ENCODE assay signal across 17 cellular contexts in genomic region chr11:86990079-86990478, GRCh38. TPM values are rescaled to one million over a fixed set of nuclear protein-coding genes. Genes with fewer than 3 reads are reported as not detected.
DNase-seq lines count a peak whose midpoint lies in the region; ATAC-seq lines count a peak whose summit lies in the region.
"Had no signal": no experiment of that assay in that cellular context is flagged by ENCODE, and none has a peak within 500 bp of the region (broad histone marks: within the 10 kb centered on the region; RNA-seq: fewer than 3 reads in every experiment).

No MANE protein-coding gene starts in this region.

- no peak overlapping the region for H2AFZ ChIP-seq in GM23248

- intact Hi-C loops in left ventricle myocardium superior (cut with micrococcal nuclease): no loop called here

- 47 to 60% methylated on average over 1 of the region's 1 CpG for WGBS in GM23248 (ENCODE audit: low coverage in 1 of 2, low lambda C conversion rate in 2 of 2, missing lambda C conversion rate in 2 of 2), 2 experiments

- H3K36me3 ChIP-seq in GM23248 (ENCODE audit: low read depth) (no peaks in the 10 kb centered on the region), adipocyte (ENCODE audit: control insufficient read depth, insufficient read depth, low read length, severe bottlenecking) (no peaks in the 10 kb centered on the region)
- H3K36me3 ChIP-seq: BE2C, pancreas, Peyer's patch, uterus had no signal

- in situ Hi-C loops in GM23248 (cut with MboI): loop anchor here (10.0 kb wide), 1 partner anchor 295 kb away; no protein-coding TSS in a partner anchor

- no peak overlapping the region for H3K9ac ChIP-seq in GM23248
- H3K9ac ChIP-seq in adipocyte (ENCODE audit: low read length): peak overlapping the region; percentile 67

- H3K27me3 ChIP-seq in GM23248 (replicated peaks; ENCODE audit: insufficient read depth): no peaks in the 10 kb centered on the region
- H3K27me3 ChIP-seq in adipocyte (replicated peaks; ENCODE audit: control insufficient read depth, insufficient read depth, low read length): no peaks in the 10 kb centered on the region
- H3K27me3 ChIP-seq: pancreas, Peyer's patch, uterus had no signal

- no peak overlapping the region for H3K27ac ChIP-seq in GM23248
- H3K27ac ChIP-seq: pancreas, Peyer's patch, uterus had no signal

- peak; percentile 18 for DNase-seq in GM23248
- peak; percentile 23 for DNase-seq in adipocyte (ENCODE audit: low read depth)
- DNase-seq in left ventricle myocardium superior: no peak
- DNase-seq in superior temporal gyrus (ENCODE audit: extremely low spot score): peak; percentile 21
- no peak for DNase-seq in stimulated activated CD4-positive, alpha-beta T cell treated with anti-CD3 and anti-CD28 coated beads, Interleukin-15, amount 100 ng/mL, for 24 hours
- DNase-seq in activated CD8-positive, alpha-beta memory T cell treated with anti-CD3 and anti-CD28 coated beads, Interleukin-2, amount 50 U/mL, for 48 hours: no peak
- no peak for DNase-seq in GM19238 (ENCODE audit: insufficient read length, low spot score)
- DNase-seq: activated CD4-positive, alpha-beta T cell treated with anti-CD3 and anti-CD28 coated beads, Interleukin-2, amount 50 U/mL, for 1 hour; activated naive CD4-positive, alpha-beta T cell treated with anti-CD3 and anti-CD28 coated beads for 36 hours; BE2C; NCI-H1417 treated with DMSO at 0.1 percent for 48 hours; NCI-H82; pancreas; Peyer's patch; stimulated activated CD4-positive, alpha-beta T cell treated with anti-CD3 and anti-CD28 coated beads, Interleukin-4, amount 100 ng/mL, for 1 hour; uterus had no signal

- H3K79me2 ChIP-seq in GM23248 (ENCODE audit: insufficient read depth): no peaks in the 10 kb centered on the region

- no peak overlapping the region for H3K4me2 ChIP-seq in GM23248 (ENCODE audit: unreplicated experiment)

- peaks cover 15% of the 10 kb centered on the region for H3K4me1 ChIP-seq in GM23248 (ENCODE audit: insufficient read depth)
- H3K4me1 ChIP-seq in adipocyte (ENCODE audit: control insufficient read depth, insufficient read depth, low read length): peaks cover 41% of the 10 kb centered on the region
- H3K4me1 ChIP-seq: BE2C, pancreas, Peyer's patch had no signal

- peak; percentile 31 for ATAC-seq in left ventricle myocardium superior
- ATAC-seq: left lobe of liver, pancreas had no signal

- no peak overlapping the region for H3K4me3 ChIP-seq in GM23248
- H3K4me3 ChIP-seq in adipocyte (ENCODE audit: low read length): peak overlapping the region; percentile 33
- H3K4me3 ChIP-seq: pancreas, Peyer's patch, uterus had no signal

- no peaks in the 10 kb centered on the region; the same call in 1 of the 2 replicates for H3F3A ChIP-seq in GM23248 (ENCODE audit: insufficient read depth)

- H3K9me3 ChIP-seq in GM23248 (ENCODE audit: low read depth) (no peaks in the 10 kb centered on the region), adipocyte (ENCODE audit: control insufficient read depth, low read length) (no peaks in the 10 kb centered on the region)
- H3K9me3 ChIP-seq: BE2C, pancreas, Peyer's patch, uterus had no signal

- H4K20me1 ChIP-seq in GM23248 (ENCODE audit: insufficient read depth): no peaks in the 10 kb centered on the region

- H3K9me2 ChIP-seq in GM23248 (ENCODE audit: insufficient read depth): no peaks in the 10 kb centered on the region

RNA-seq across cellular contexts. Expression of gene FZD4, which starts 34.9 kb away (rescaled TPM):
- 19.1 and 21.3 TPM in 2 replicates for total RNA-seq in GM23248 (2014; rRNA removed; shearing (Covaris generic))
- polyA plus RNA-seq in GM23248 (2016; fragmentation: Nextera tagmentation; extraction: Ambion mirVana): 7.8 and 8.3 TPM in 2 replicates
- 28.8 TPM for total RNA-seq in left ventricle myocardium superior

RNA-seq across cellular contexts. Expression of gene TMEM135, which starts 47.7 kb away (rescaled TPM):
- total RNA-seq in GM23248 (2014; rRNA removed; shearing (Covaris generic)): 8.0 and 11.0 TPM in 2 replicates
- 11.9 and 12.5 TPM in 2 replicates for polyA plus RNA-seq in GM23248 (2016; fragmentation: Nextera tagmentation; extraction: Ambion mirVana)
- 20.1 TPM for total RNA-seq in left ventricle myocardium superior

Comparison
In these comparisons a context has a peak if more than half of its experiments do, and no peak if none do; other contexts are left out.
1. DNase-seq: peak in GM23248 (single experiment), adipocyte (single experiment) and superior temporal gyrus (single experiment); none in left ventricle myocardium superior (single experiment), stimulated activated CD4-positive, alpha-beta T cell treated with anti-CD3 and anti-CD28 coated beads, Interleukin-15, amount 100 ng/mL, for 24 hours (single experiment), activated CD8-positive, alpha-beta memory T cell treated with anti-CD3 and anti-CD28 coated beads, Interleukin-2, amount 50 U/mL, for 48 hours (single experiment) and GM19238 (single experiment).